Comparison of ENCODE assay signal across 1 cellular context in the genomic region with DNA sequence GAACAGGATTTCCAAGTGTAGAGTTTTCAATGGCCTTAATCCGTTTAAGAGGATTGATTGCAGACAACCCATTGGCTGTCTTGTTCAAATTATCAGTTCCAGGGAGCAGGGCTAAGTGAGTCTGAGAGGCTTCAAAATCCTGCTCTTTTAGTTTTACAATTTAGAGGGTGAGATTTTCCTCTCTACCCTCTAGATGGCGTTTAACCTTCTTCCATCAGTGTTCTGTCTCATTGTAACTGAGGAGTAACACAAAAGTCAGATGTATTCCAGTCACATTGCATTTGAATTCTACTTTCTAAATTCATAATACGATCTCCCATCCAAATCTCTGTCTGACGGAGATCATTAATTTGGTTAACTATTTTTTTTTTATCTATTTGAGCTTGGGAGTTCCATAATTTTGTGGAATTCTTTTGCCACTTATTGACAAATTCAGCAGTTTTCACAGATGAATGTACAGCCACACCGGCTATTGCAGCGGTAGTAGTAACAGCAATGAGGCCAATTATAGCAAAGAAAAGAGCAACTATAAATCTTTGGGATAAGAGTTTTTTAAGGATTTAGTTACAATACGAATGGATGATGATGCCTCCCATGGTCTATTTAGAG.
TF ChIP-seq lines count a peak whose summit lies in the region.

No MANE protein-coding gene starts in this region.

TF ChIP-seq in GM23338, 12 proteins besides CTCF, POLR2A, EP300 and RAD21 (continued from another document):
- TF ChIP-seq, protein P1, sequence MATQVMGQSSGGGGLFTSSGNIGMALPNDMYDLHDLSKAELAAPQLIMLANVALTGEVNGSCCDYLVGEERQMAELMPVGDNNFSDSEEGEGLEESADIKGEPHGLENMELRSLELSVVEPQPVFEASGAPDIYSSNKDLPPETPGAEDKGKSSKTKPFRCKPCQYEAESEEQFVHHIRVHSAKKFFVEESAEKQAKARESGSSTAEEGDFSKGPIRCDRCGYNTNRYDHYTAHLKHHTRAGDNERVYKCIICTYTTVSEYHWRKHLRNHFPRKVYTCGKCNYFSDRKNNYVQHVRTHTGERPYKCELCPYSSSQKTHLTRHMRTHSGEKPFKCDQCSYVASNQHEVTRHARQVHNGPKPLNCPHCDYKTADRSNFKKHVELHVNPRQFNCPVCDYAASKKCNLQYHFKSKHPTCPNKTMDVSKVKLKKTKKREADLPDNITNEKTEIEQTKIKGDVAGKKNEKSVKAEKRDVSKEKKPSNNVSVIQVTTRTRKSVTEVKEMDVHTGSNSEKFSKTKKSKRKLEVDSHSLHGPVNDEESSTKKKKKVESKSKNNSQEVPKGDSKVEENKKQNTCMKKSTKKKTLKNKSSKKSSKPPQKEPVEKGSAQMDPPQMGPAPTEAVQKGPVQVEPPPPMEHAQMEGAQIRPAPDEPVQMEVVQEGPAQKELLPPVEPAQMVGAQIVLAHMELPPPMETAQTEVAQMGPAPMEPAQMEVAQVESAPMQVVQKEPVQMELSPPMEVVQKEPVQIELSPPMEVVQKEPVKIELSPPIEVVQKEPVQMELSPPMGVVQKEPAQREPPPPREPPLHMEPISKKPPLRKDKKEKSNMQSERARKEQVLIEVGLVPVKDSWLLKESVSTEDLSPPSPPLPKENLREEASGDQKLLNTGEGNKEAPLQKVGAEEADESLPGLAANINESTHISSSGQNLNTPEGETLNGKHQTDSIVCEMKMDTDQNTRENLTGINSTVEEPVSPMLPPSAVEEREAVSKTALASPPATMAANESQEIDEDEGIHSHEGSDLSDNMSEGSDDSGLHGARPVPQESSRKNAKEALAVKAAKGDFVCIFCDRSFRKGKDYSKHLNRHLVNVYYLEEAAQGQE (IDR thresholded peaks at IDR 0.05; ENCODE audit: unreplicated experiment) = no peak
- TF ChIP-seq EZH2phosphoT487 (IDR thresholded peaks at IDR 0.05; ENCODE audit: unreplicated experiment) (no peak), EZH2 (IDR thresholded peaks at IDR 0.05; ENCODE audit: low read depth, unreplicated experiment) (no peak), NANOG (IDR thresholded peaks at IDR 0.05; ENCODE audit: borderline replicate concordance) (no peak), JUNB (IDR thresholded peaks at IDR 0.05; ENCODE audit: unreplicated experiment) (no peak), STAT1 (IDR thresholded peaks at IDR 0.05; ENCODE audit: unreplicated experiment) (no peak), CREB1 (CRISPR knock-in tag; IDR thresholded peaks at IDR 0.05; ENCODE audit: low read depth) (no peak), ETS1 (IDR thresholded peaks at IDR 0.05) (no peak), ZNF331 (CRISPR knock-in tag; IDR thresholded peaks at IDR 0.05; ENCODE audit: low read depth) (no peak), ZNF114 (CRISPR knock-in tag; IDR thresholded peaks at IDR 0.05) (no peak)
